ENCODE assay signal across 16 cellular contexts in genomic region chr22:29480262-29480511, GRCh38. TPM values are rescaled to one million over a fixed set of nuclear protein-coding genes. Genes with fewer than 3 reads are reported as not detected.
DNase-seq lines count a peak whose midpoint lies in the region; ATAC-seq and TF ChIP-seq lines count a peak whose summit lies in the region.
"Had no signal": no experiment of that assay in that cellular context is flagged by ENCODE, and none has a peak within 500 bp of the region (broad histone marks: within the 10 kb centered on the region; RNA-seq: fewer than 3 reads in every experiment).

No MANE protein-coding gene starts in this region.

- H3K9ac ChIP-seq in SK-N-SH (no peak overlapping the region), mesenchymal stem cell (ENCODE audit: low read length) (no peak overlapping the region)

- H3K4me3 ChIP-seq in SK-N-SH (ENCODE audit: low read depth in 2 of 2, low read length in 1 of 2) (peak overlapping the region; percentile 41 to 47; a peak in 3 of 4 replicates), choroid plexus epithelial cell (ENCODE audit: low read depth, low read length) (peak overlapping the region; percentile 42), mesenchymal stem cell (ENCODE audit: insufficient read depth in 1 of 2, low read depth in 1 of 2, low read length in 2 of 2) (peak overlapping the region in 1 of 2 experiments; percentile 37)

- 0 out of 2 replicates have a peak, but pooled peaks cover 5% of the 10 kb centered on the region for H4K20me1 ChIP-seq in SK-N-SH (ENCODE audit: insufficient read depth)

- ATAC-seq in SK-N-SH treated with all-trans-retinoic acid at 6 μM for 48 hours = no peak
- ATAC-seq in GM18873 (IDR thresholded peaks at IDR 0.05; ENCODE audit: low FRiP score, unreplicated experiment) = no peak
- ATAC-seq in HG03571 (IDR thresholded peaks at IDR 0.05; ENCODE audit: unreplicated experiment) = no peak
- ATAC-seq: PC-3 had no signal

- no peak overlapping the region for H2AK5ac ChIP-seq in mesenchymal stem cell (ENCODE audit: low read length, severe bottlenecking)

- no peak overlapping the region for H2BK5ac ChIP-seq in mesenchymal stem cell (ENCODE audit: low read depth, low read length, poor library complexity, severe bottlenecking)

- CTCF ChIA-PET in SK-N-SH (lab: Yijun Ruan, JAX) = interaction anchor here (0.7 to 3.0 kb wide), 9 partner anchors 9 to 91 kb away, joined by 3 to 12 read pairs (median 6); partner anchors contain the start of genes AP1B1 and THOC5

- no peak overlapping the region for H4K8ac ChIP-seq in mesenchymal stem cell (ENCODE audit: low read length)

- H3K27ac ChIP-seq in SK-N-SH (ENCODE audit: low read depth in 2 of 2, low read length in 1 of 2) (peak overlapping the region in 1 of 2 experiments; percentile 23; a peak in 1 of 4 replicates), mesenchymal stem cell (ENCODE audit: low read length, poor library complexity, severe bottlenecking) (no peak overlapping the region), temporal lobe (ENCODE audit: low read depth, low read length) (peak overlapping the region; percentile 36)
- H3K27ac ChIP-seq: 22Rv1 had no signal

- H3K9me3 ChIP-seq in SK-N-SH (no peaks in the 10 kb centered on the region), mesenchymal stem cell (ENCODE audit: control insufficient read depth, low read length) (no peaks in the 10 kb centered on the region)

- H3K4me1 ChIP-seq in SK-N-SH (ENCODE audit: control insufficient read depth in 1 of 2, insufficient read depth in 2 of 2, low read depth in 1 of 2, low read length in 1 of 2) (peaks cover 0 to 32% of the 10 kb centered on the region in 2 experiments; a peak in 1 of 4 replicates), mesenchymal stem cell (ENCODE audit: control insufficient read depth, insufficient read depth, low read depth, low read length) (peaks cover 14% of the 10 kb centered on the region)

- no peak overlapping the region for H2BK12ac ChIP-seq in mesenchymal stem cell (ENCODE audit: low read length in 2 of 2)

- no peak for TF ChIP-seq RAD21 in SK-N-SH (IDR thresholded peaks at IDR 0.05; ENCODE audit: low read length)

- no peak for TF ChIP-seq CTCF in SK-N-SH (IDR thresholded peaks at IDR 0.05)
- TF ChIP-seq CTCF in choroid plexus epithelial cell (conservative IDR thresholded peaks at IDR 0.05; ENCODE audit: low read depth, low read length) = no peak

- H3K36me3 ChIP-seq in SK-N-SH (replicated peaks in 1 of 2; ENCODE audit: control insufficient read depth in 1 of 2, insufficient read depth in 2 of 2, low read length in 1 of 2) (no peaks in the 10 kb centered on the region), mesenchymal stem cell (ENCODE audit: control insufficient read depth in 1 of 2, insufficient read depth in 2 of 2, low read depth in 1 of 2, low read length in 2 of 2) (no peaks in the 10 kb centered on the region)

- 26% methylated on average over 16 of the region's 39 CpGs for WGBS in SK-N-SH (ENCODE audit: low lambda C conversion rate)
- WGBS in mesenchymal stem cell = 11% methylated on average over 39 of the region's 39 CpGs

- H3K27me3 ChIP-seq in SK-N-SH (ENCODE audit: insufficient read depth) = peaks cover 9% of the 10 kb centered on the region; the same call in 1 of the 2 replicates
- H3K27me3 ChIP-seq in mesenchymal stem cell (ENCODE audit: control insufficient read depth in 1 of 2, insufficient read depth in 1 of 2, low read length in 2 of 2) = peaks cover 73 to 74% of the 10 kb centered on the region in 2 experiments

- H2AFZ ChIP-seq in SK-N-SH (ENCODE audit: low read depth) (no peak overlapping the region), mesenchymal stem cell (ENCODE audit: low read depth, low read length) (no peak overlapping the region)

- H3K79me2 ChIP-seq in SK-N-SH (ENCODE audit: insufficient read depth) = no peaks in the 10 kb centered on the region

- DNase-seq in SK-N-SH (no peak), choroid plexus epithelial cell (ENCODE audit: low read depth) (no peak), mesenchymal stem cell (no peak)
- DNase-seq in stimulated activated CD4-positive, alpha-beta T cell treated with anti-CD3 and anti-CD28 coated beads, Interleukin-4, amount 100 ng/mL, for 4 hours = no peak
- DNase-seq: activated CD4-positive, alpha-beta T cell treated with anti-CD3 and anti-CD28 coated beads for 4 hours; amniotic stem cell; Calu3; kidney; NCI-H1105 treated with DMSO at 0.1 percent for 48 hours; PC-3 had no signal

- H3K4ac ChIP-seq in mesenchymal stem cell (ENCODE audit: low read depth in 1 of 2, low read length in 2 of 2) = no peak overlapping the region

- no peak overlapping the region for H3K14ac ChIP-seq in mesenchymal stem cell (ENCODE audit: low read length in 2 of 2)

- H3K4me2 ChIP-seq in SK-N-SH (peak overlapping the region; percentile 75), mesenchymal stem cell (ENCODE audit: low read length, poor library complexity, severe bottlenecking) (peak overlapping the region; percentile 14)

- H2BK15ac ChIP-seq in mesenchymal stem cell (ENCODE audit: low read depth, poor library complexity, severe bottlenecking) = no peak overlapping the region

- H3K23ac ChIP-seq in mesenchymal stem cell (ENCODE audit: low read length in 2 of 2) = peak overlapping the region in 1 of 2 experiments; percentile 34

- no peaks in the 10 kb centered on the region for H3K79me1 ChIP-seq in mesenchymal stem cell (replicated peaks; ENCODE audit: low read length, poor library complexity, severe bottlenecking)

- H3K9me2 ChIP-seq in SK-N-SH = no peaks in the 10 kb centered on the region

- no peak overlapping the region for H2BK120ac ChIP-seq in mesenchymal stem cell (ENCODE audit: low read depth, low read length)

- POLR2A ChIA-PET in SK-N-SH (lab: Yijun Ruan, JAX) = interaction anchor here (0.8 to 1.7 kb wide), 7 partner anchors 8 to 137 kb away, joined by 3 to 13 read pairs (median 5); partner anchors contain the start of gene THOC5

- H4K91ac ChIP-seq in mesenchymal stem cell (ENCODE audit: low read length) = no peak overlapping the region

- no peak for TF ChIP-seq EP300 in SK-N-SH (IDR thresholded peaks at IDR 0.05; ENCODE audit: borderline replicate concordance in 1 of 2, low read depth in 1 of 2, low read length in 1 of 2)

- no peak overlapping the region for H3K18ac ChIP-seq in mesenchymal stem cell (ENCODE audit: low read depth in 1 of 2, low read length in 2 of 2)

- no peaks in the 10 kb centered on the region for H3F3A ChIP-seq in SK-N-SH (replicated peaks; ENCODE audit: insufficient read depth)

TF ChIP-seq in SK-N-SH, 30 proteins besides CTCF, POLR2A, EP300 and RAD21:
- TF ChIP-seq CHD2 (IDR thresholded peaks at IDR 0.05; ENCODE audit: low read length, partially characterized antibody) = no peak
- TF ChIP-seq FOXM1 (IDR thresholded peaks at IDR 0.05; ENCODE audit: low read depth) = no peak
- TF ChIP-seq MXI1 (IDR thresholded peaks at IDR 0.05; ENCODE audit: low read depth, low read length) = no peak
- TF ChIP-seq, protein P1, sequence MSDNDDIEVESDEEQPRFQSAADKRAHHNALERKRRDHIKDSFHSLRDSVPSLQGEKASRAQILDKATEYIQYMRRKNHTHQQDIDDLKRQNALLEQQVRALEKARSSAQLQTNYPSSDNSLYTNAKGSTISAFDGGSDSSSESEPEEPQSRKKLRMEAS (IDR thresholded peaks at IDR 0.05; ENCODE audit: low read depth) = no peak
- TF ChIP-seq FOSL2 (IDR thresholded peaks at IDR 0.05; ENCODE audit: borderline replicate concordance, low read depth) = no peak
- no peak for TF ChIP-seq RCOR1 (IDR thresholded peaks at IDR 0.05; ENCODE audit: low read length)
TF ChIP-seq in SK-N-SH: peak in this region for 0.

TF ChIP-seq in SK-N-SH treated with all-trans-retinoic acid at 6 μM for 48 hours, 23 proteins besides CTCF, POLR2A, EP300 and RAD21:
- TF ChIP-seq ZNF8 (CRISPR knock-in tag; IDR thresholded peaks at IDR 0.05) (no peak), ISL1 (CRISPR knock-in tag; IDR thresholded peaks at IDR 0.05) (no peak)

RNA-seq across cellular contexts. Expression of gene NEFH, which starts 0.2 kb away (rescaled TPM):
- polyA plus RNA-seq in SK-N-SH (2012; rRNA removed) = 3.5 TPM in 2 replicates
- 4.2 and 4.3 TPM in 2 replicates for polyA plus RNA-seq in SK-N-SH (2012; cell fraction: cytosol; rRNA removed)
- 0.72 and 1.1 TPM in 2 replicates for polyA plus RNA-seq in SK-N-SH (2012; cell fraction: nucleus; rRNA removed)
- polyA plus RNA-seq in mesenchymal stem cell (2013, experiment 1 of 2) = 1.5 TPM
- 1.4 TPM for polyA plus RNA-seq in mesenchymal stem cell (2013, experiment 2 of 2)
- 0.49 TPM for total RNA-seq in temporal lobe
- total RNA-seq: Calu3, PC-3 had no signal

RNA-seq across cellular contexts. Expression of gene RFPL1, which starts 41.8 kb away (rescaled TPM):
- polyA plus RNA-seq in SK-N-SH (2012; rRNA removed) = not detected in 2 replicates
- not detected in 2 replicates for polyA plus RNA-seq in SK-N-SH (2012; cell fraction: cytosol; rRNA removed)
- not detected in 2 replicates for polyA plus RNA-seq in SK-N-SH (2012; cell fraction: nucleus; rRNA removed)
- polyA plus RNA-seq in mesenchymal stem cell (2013, experiment 1 of 2) = not detected
- not detected for polyA plus RNA-seq in mesenchymal stem cell (2013, experiment 2 of 2)
- total RNA-seq in temporal lobe = not detected
- total RNA-seq: Calu3, kidney, PC-3, skeletal muscle tissue had no signal
